In the genomic region with DNA sequence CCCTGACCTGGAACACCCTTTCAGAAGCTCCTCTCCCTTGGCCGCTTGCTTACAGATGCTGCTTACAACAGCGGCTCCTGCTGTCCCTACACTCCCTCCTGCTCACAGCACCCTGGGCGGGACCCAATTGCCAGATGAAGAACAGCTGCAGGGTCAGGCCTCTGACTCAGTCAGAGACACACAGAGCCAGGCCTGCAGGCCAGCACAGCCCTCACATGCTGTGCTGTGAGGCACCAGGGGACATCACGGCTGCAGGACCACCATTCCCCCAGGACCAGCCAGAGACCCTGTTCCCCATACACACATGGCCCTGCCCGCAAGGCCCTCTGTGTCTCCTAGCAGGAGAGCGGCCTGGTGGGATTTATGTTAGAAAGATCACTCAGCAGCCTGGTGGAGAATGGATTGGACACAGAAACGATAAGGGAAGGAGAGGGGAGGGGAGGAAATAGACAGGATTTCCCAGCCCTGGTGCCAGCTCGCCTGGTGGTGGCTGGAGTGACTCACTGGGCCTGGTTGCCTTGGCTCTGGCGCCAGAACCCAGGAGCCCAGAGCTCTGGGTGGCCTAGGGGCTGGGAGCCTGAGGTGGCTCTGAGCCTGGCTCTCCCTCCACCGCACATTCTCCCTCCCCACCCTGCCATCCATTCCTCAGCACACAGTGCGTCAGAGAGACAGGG, we compare ENCODE assay signal across 9 cellular contexts. TPM values are rescaled to one million over a fixed set of nuclear protein-coding genes. Genes with fewer than 3 reads are reported as not detected.
DNase-seq lines count a peak whose midpoint lies in the region; ATAC-seq, FAIRE-seq and TF ChIP-seq lines count a peak whose summit lies in the region.
"Had no signal": no experiment of that assay in that cellular context is flagged by ENCODE, and none has a peak within 500 bp of the region (broad histone marks: within the 10 kb centered on the region; RNA-seq: fewer than 3 reads in every experiment).

No MANE protein-coding gene starts in this region.

- WGBS in HepG2 (ENCODE audit: low lambda C conversion rate), result 29% methylated on average over 9 of the region's 11 CpGs

- no peaks in the 10 kb centered on the region for H3K27me3 ChIP-seq in BLaER1
- H3K27me3 ChIP-seq in HepG2 (ENCODE audit: control insufficient read depth in 1 of 2, insufficient read depth in 2 of 2, low read length in 2 of 2), result peaks cover 4 to 46% of the 10 kb centered on the region in 2 experiments
- peaks cover 0 to 4% (median 0%) of the 10 kb centered on the region in 5 donors for H3K27me3 ChIP-seq in subcutaneous abdominal adipose tissue (ENCODE audit: control insufficient read depth in 5 of 5, insufficient read depth in 4 of 5, low read length in 5 of 5)

- no TSS peak for BruUV-seq in HepG2 (replicated peaks; lab: Mats Ljungman, UMichigan)

- H3K27ac ChIP-seq in BLaER1, result peak overlapping the region; percentile 51
- no peak overlapping the region for H3K27ac ChIP-seq in HepG2 (ENCODE audit: extremely low read length, insufficient read depth, low read length)
- peak overlapping the region; percentile 55 for H3K27ac ChIP-seq in subcutaneous abdominal adipose tissue (ENCODE audit: low read depth, low read length)

- peaks cover 27% of the 10 kb centered on the region for H3K4me1 Mint-ChIP-seq in chondrocyte (ENCODE audit: low read depth)

- peak overlapping the region; percentile 39 for H3K4me3 Mint-ChIP-seq in chondrocyte (ENCODE audit: unreplicated experiment)
- H3K4me3 Mint-ChIP-seq: activated naive CD4-positive, alpha-beta T cell treated with anti-CD3 and anti-CD28 coated beads, Interleukin-2, amount 50 U/mL, for 24 hours had no signal

- no peaks in the 10 kb centered on the region for H3K27me3 Mint-ChIP-seq in chondrocyte (ENCODE audit: low read depth)
- H3K27me3 Mint-ChIP-seq: activated naive CD4-positive, alpha-beta T cell treated with anti-CD3 and anti-CD28 coated beads, Interleukin-2, amount 50 U/mL, for 24 hours had no signal

- intact Hi-C loops in HepG2 (cut with micrococcal nuclease; ENCODE audit: unreplicated experiment), result no loop called here

- TF ChIP-seq CTCF in chondrocyte (IDR thresholded peaks at IDR 0.05), result peak; percentile 81
- TF ChIP-seq CTCF in HepG2 (CRISPR knock-in tag; IDR thresholded peaks at IDR 0.05), result peak; percentile 60

- DNase-seq in NCI-H446 treated with DMSO at 0.1 percent for 48 hours (lab: John Stamatoyannopoulos, UW) (peak; percentile 53), chondrocyte (ENCODE audit: low spot score) (peak; percentile 93), HepG2 (ENCODE audit: low spot score) (peak; percentile 45), retina (no peak)

- H3K9me3 ChIP-seq in BLaER1 (no peaks in the 10 kb centered on the region), HepG2 (ENCODE audit: low read length) (no peaks in the 10 kb centered on the region), subcutaneous abdominal adipose tissue (ENCODE audit: control insufficient read depth in 5 of 5, low read length in 5 of 5) (no peaks in the 10 kb centered on the region)

- no peak for TF ChIP-seq EP300 in HepG2 (IDR thresholded peaks at IDR 0.05; ENCODE audit: low read depth in 2 of 2, low read length in 2 of 2)
- TF ChIP-seq EP300 in HepG2 (CRISPR knock-in tag; IDR thresholded peaks at IDR 0.05; ENCODE audit: borderline replicate concordance), result no peak

- H3K4me2 ChIP-seq in BLaER1, result peak overlapping the region; percentile 79
- 0 out of 2 replicates have a peak overlapping the region, but pooled peaks have one; percentile 13 for H3K4me2 ChIP-seq in HepG2 (ENCODE audit: low read depth, low read length)

- peaks cover 2% of the 10 kb centered on the region for H3K36me3 Mint-ChIP-seq in chondrocyte (ENCODE audit: low read depth)
- H3K36me3 Mint-ChIP-seq: activated naive CD4-positive, alpha-beta T cell treated with anti-CD3 and anti-CD28 coated beads, Interleukin-2, amount 50 U/mL, for 24 hours had no signal

- H3K4me1 ChIP-seq in BLaER1, result peaks cover 59% of the 10 kb centered on the region
- peaks cover 25% of the 10 kb centered on the region for H3K4me1 ChIP-seq in HepG2 (ENCODE audit: insufficient read depth, low read length)
- H3K4me1 ChIP-seq in subcutaneous abdominal adipose tissue (ENCODE audit: control insufficient read depth in 5 of 5, insufficient read depth in 5 of 5, low read length in 5 of 5), result peaks cover 17 to 35% (median 26%) of the 10 kb centered on the region in 5 donors

- POLR2A ChIA-PET in HepG2 (lab: Yijun Ruan, JAX), result no interaction called here

- peaks cover 7% of the 10 kb centered on the region for H3K9me3 Mint-ChIP-seq in chondrocyte (ENCODE audit: low read depth)
- H3K9me3 Mint-ChIP-seq: activated naive CD4-positive, alpha-beta T cell treated with anti-CD3 and anti-CD28 coated beads, Interleukin-2, amount 50 U/mL, for 24 hours had no signal

- CTCF ChIA-PET in HepG2 (lab: Yijun Ruan, JAX; ENCODE audit: low intra/inter-chr PET ratio, low total read pairs), result interaction anchor here (1.0 to 2.6 kb wide), 2 partner anchors 18 to 27 kb away, joined by 3 to 11 read pairs; no protein-coding TSS in a partner anchor

- FAIRE-seq in HepG2 (lab: Jason Lieb, UNC), result no peak

- peak; percentile 15; the same call in 1 of the 2 replicates for TF ChIP-seq RAD21 in HepG2 (CRISPR knock-in tag; IDR thresholded peaks at IDR 0.05)

- TF ChIP-seq POLR2A in HepG2 (IDR thresholded peaks at IDR 0.05; ENCODE audit: insufficient read depth in 1 of 2, low read depth in 2 of 2, low read length in 2 of 2), result no peak

- no peak overlapping the region for H2AFZ ChIP-seq in HepG2 (ENCODE audit: low read length)

- H4K20me1 ChIP-seq in BLaER1 (peaks cover 10% of the 10 kb centered on the region), HepG2 (ENCODE audit: insufficient read depth, low read length) (no peaks in the 10 kb centered on the region)

- in situ Hi-C loops in HepG2 (cut with HindIII; ENCODE audit: extremely low pct_ligation_motif_present, low pct_unique_long_range_greater_than_20kb), result no loop called here

- H3K9ac ChIP-seq in BLaER1 (peak overlapping the region; percentile 41; the same call in 1 of the 2 replicates), HepG2 (ENCODE audit: insufficient read depth, low read depth, low read length) (no peak overlapping the region), subcutaneous abdominal adipose tissue (ENCODE audit: low read length in 5 of 5) (peak overlapping the region in 3 of 5 donors; percentile 59 to 74 (median 68))

- H3K36me3 ChIP-seq in BLaER1 (no peaks in the 10 kb centered on the region), HepG2 (replicated peaks in 1 of 2; ENCODE audit: control insufficient read depth in 1 of 2, insufficient read depth in 2 of 2, low read length in 2 of 2) (no peaks in the 10 kb centered on the region), subcutaneous abdominal adipose tissue (ENCODE audit: control insufficient read depth in 5 of 5, insufficient read depth in 5 of 5, low read length in 5 of 5) (no peaks in the 10 kb centered on the region)

- H3K27ac Mint-ChIP-seq in chondrocyte (ENCODE audit: unreplicated experiment), result peak overlapping the region; percentile 95
- H3K27ac Mint-ChIP-seq: activated naive CD4-positive, alpha-beta T cell treated with anti-CD3 and anti-CD28 coated beads, Interleukin-2, amount 50 U/mL, for 24 hours had no signal

- H3K79me2 ChIP-seq in HepG2 (ENCODE audit: insufficient read depth, low read length), result no peaks in the 10 kb centered on the region

- ATAC-seq in HepG2 (peak; percentile 89), HG03095 (IDR thresholded peaks at IDR 0.05; ENCODE audit: unreplicated experiment) (no peak), HG03135 (IDR thresholded peaks at IDR 0.05; ENCODE audit: unreplicated experiment) (no peak)

- H3K4me3 ChIP-seq in BLaER1 (no peak overlapping the region), HepG2 (replicated peaks in 1 of 3; ENCODE audit: insufficient read depth in 1 of 3, low read depth in 2 of 3, low read length in 3 of 3) (no peak overlapping the region), subcutaneous abdominal adipose tissue (ENCODE audit: low read depth in 1 of 5, low read length in 5 of 5) (peak overlapping the region in 1 of 5 donors; percentile 19)

RNA-seq across cellular contexts. Expression of a gene that starts 6.7 kb away (rescaled TPM):
- total RNA-seq in chondrocyte (11.9 to 16.7 TPM (median 13.6 TPM) in 3 replicates), HepG2 (2016; rRNA removed; fragmentation: Illumina TruSeq; extraction: Trizol) (0.22 and 0.27 TPM in 2 replicates)
- total RNA-seq in HepG2 (2016; cell fraction: cytosol; rRNA removed; fragmentation: Illumina TruSeq; extraction: Trizol; ENCODE audit: low read depth), result 0.09 TPM in 1 of 2 replicates, not detected in the other
- 0.27 and 0.28 TPM in 2 replicates for total RNA-seq in HepG2 (2016; cell fraction: insoluble cytoplasmic fraction; rRNA removed; fragmentation: Illumina TruSeq; extraction: Trizol)
- 0.28 and 0.34 TPM in 2 replicates for total RNA-seq in HepG2 (2016; cell fraction: membrane; rRNA removed; fragmentation: Illumina TruSeq; extraction: Trizol)
- total RNA-seq in HepG2 (2016; cell fraction: nucleus; rRNA removed; fragmentation: Illumina TruSeq; extraction: Trizol), result 0.66 and 0.75 TPM in 2 replicates
- polyA plus RNA-seq in HepG2 (2011; rRNA removed), result 1.2 and 2.1 TPM in 2 replicates
- polyA plus RNA-seq in HepG2 (2011; cell fraction: cytosol; rRNA removed), result 0.95 and 1.0 TPM in 2 replicates
- polyA plus RNA-seq in HepG2 (2011; cell fraction: nucleus; rRNA removed), result 3.7 and 6.7 TPM in 2 replicates
- polyA plus RNA-seq in HepG2 (2012), result 0.94 and 2.0 TPM in 2 replicates
- polyA plus RNA-seq in HepG2 (2016; cell fraction: cytosol; fragmentation: Illumina TruSeq; extraction: Trizol; ENCODE audit: low read depth), result 0.19 and 0.23 TPM in 2 replicates
- polyA plus RNA-seq in HepG2 (2016; cell fraction: insoluble cytoplasmic fraction; fragmentation: Illumina TruSeq; extraction: Trizol; ENCODE audit: low read depth), result 0.93 and 1.1 TPM in 2 replicates
- polyA plus RNA-seq in HepG2 (2016; cell fraction: membrane; fragmentation: Illumina TruSeq; extraction: Trizol; ENCODE audit: low read depth), result 0.37 and 0.48 TPM in 2 replicates
- 0.68 and 0.85 TPM in 2 replicates for polyA plus RNA-seq in HepG2 (2016; cell fraction: nucleus; fragmentation: Illumina TruSeq; extraction: Trizol; ENCODE audit: insufficient read depth, low read depth)
- polyA minus RNA-seq in HepG2 (2011; rRNA and poly(A)+ RNA removed; ENCODE audit: low replicate concordance), result 0.49 and 2.0 TPM in 2 replicates
- polyA minus RNA-seq in HepG2 (2011; cell fraction: cytosol; rRNA and poly(A)+ RNA removed), result 0.88 and 0.99 TPM in 2 replicates
- 1.0 and 1.7 TPM in 2 replicates for polyA minus RNA-seq in HepG2 (2011; cell fraction: nucleus; rRNA and poly(A)+ RNA removed)

RNA-seq across cellular contexts. Expression of a gene that starts 29.2 kb away (rescaled TPM):
- total RNA-seq in chondrocyte (not detected in 3 replicates), HepG2 (2016; rRNA removed; fragmentation: Illumina TruSeq; extraction: Trizol) (not detected in 2 replicates)
- total RNA-seq in HepG2 (2016; cell fraction: cytosol; rRNA removed; fragmentation: Illumina TruSeq; extraction: Trizol; ENCODE audit: low read depth), result not detected in 2 replicates
- not detected in 2 replicates for total RNA-seq in HepG2 (2016; cell fraction: insoluble cytoplasmic fraction; rRNA removed; fragmentation: Illumina TruSeq; extraction: Trizol)
- total RNA-seq in HepG2 (2016; cell fraction: membrane; rRNA removed; fragmentation: Illumina TruSeq; extraction: Trizol), result not detected in 2 replicates
- not detected in 2 replicates for total RNA-seq in HepG2 (2016; cell fraction: nucleus; rRNA removed; fragmentation: Illumina TruSeq; extraction: Trizol)
- not detected in 2 replicates for polyA plus RNA-seq in HepG2 (2011; rRNA removed)
- not detected in 2 replicates for polyA plus RNA-seq in HepG2 (2011; cell fraction: cytosol; rRNA removed)
- 1.9 TPM in 1 of 2 replicates, not detected in the other for polyA plus RNA-seq in HepG2 (2011; cell fraction: nucleus; rRNA removed)
- not detected in 2 replicates for polyA plus RNA-seq in HepG2 (2012)
- not detected in 2 replicates for polyA plus RNA-seq in HepG2 (2016; cell fraction: cytosol; fragmentation: Illumina TruSeq; extraction: Trizol; ENCODE audit: low read depth)
- polyA plus RNA-seq in HepG2 (2016; cell fraction: insoluble cytoplasmic fraction; fragmentation: Illumina TruSeq; extraction: Trizol; ENCODE audit: low read depth), result not detected in 2 replicates
- not detected in 2 replicates for polyA plus RNA-seq in HepG2 (2016; cell fraction: membrane; fragmentation: Illumina TruSeq; extraction: Trizol; ENCODE audit: low read depth)
- polyA plus RNA-seq in HepG2 (2016; cell fraction: nucleus; fragmentation: Illumina TruSeq; extraction: Trizol; ENCODE audit: insufficient read depth, low read depth), result not detected in 2 replicates
- not detected in 2 replicates for polyA minus RNA-seq in HepG2 (2011; rRNA and poly(A)+ RNA removed; ENCODE audit: low replicate concordance)
- not detected in 2 replicates for polyA minus RNA-seq in HepG2 (2011; cell fraction: cytosol; rRNA and poly(A)+ RNA removed)
- polyA minus RNA-seq in HepG2 (2011; cell fraction: nucleus; rRNA and poly(A)+ RNA removed), result not detected in 2 replicates

RNA-seq across cellular contexts. Expression of a gene that starts 39.3 kb away (rescaled TPM):
- total RNA-seq in chondrocyte (not detected in 3 replicates), HepG2 (2016; rRNA removed; fragmentation: Illumina TruSeq; extraction: Trizol) (not detected in 2 replicates)
- total RNA-seq in HepG2 (2016; cell fraction: cytosol; rRNA removed; fragmentation: Illumina TruSeq; extraction: Trizol; ENCODE audit: low read depth), result not detected in 2 replicates
- total RNA-seq in HepG2 (2016; cell fraction: insoluble cytoplasmic fraction; rRNA removed; fragmentation: Illumina TruSeq; extraction: Trizol), result not detected in 2 replicates
- total RNA-seq in HepG2 (2016; cell fraction: membrane; rRNA removed; fragmentation: Illumina TruSeq; extraction: Trizol), result not detected in 2 replicates
- not detected in 2 replicates for total RNA-seq in HepG2 (2016; cell fraction: nucleus; rRNA removed; fragmentation: Illumina TruSeq; extraction: Trizol)
- polyA plus RNA-seq in HepG2 (2011; rRNA removed), result not detected in 2 replicates
- not detected in 2 replicates for polyA plus RNA-seq in HepG2 (2011; cell fraction: cytosol; rRNA removed)
- not detected in 2 replicates for polyA plus RNA-seq in HepG2 (2011; cell fraction: nucleus; rRNA removed)
- not detected in 2 replicates for polyA plus RNA-seq in HepG2 (2012)
- not detected in 2 replicates for polyA plus RNA-seq in HepG2 (2016; cell fraction: cytosol; fragmentation: Illumina TruSeq; extraction: Trizol; ENCODE audit: low read depth)
- polyA plus RNA-seq in HepG2 (2016; cell fraction: insoluble cytoplasmic fraction; fragmentation: Illumina TruSeq; extraction: Trizol; ENCODE audit: low read depth), result not detected in 2 replicates
- not detected in 2 replicates for polyA plus RNA-seq in HepG2 (2016; cell fraction: membrane; fragmentation: Illumina TruSeq; extraction: Trizol; ENCODE audit: low read depth)
- not detected in 2 replicates for polyA plus RNA-seq in HepG2 (2016; cell fraction: nucleus; fragmentation: Illumina TruSeq; extraction: Trizol; ENCODE audit: insufficient read depth, low read depth)
- polyA minus RNA-seq in HepG2 (2011; rRNA and poly(A)+ RNA removed; ENCODE audit: low replicate concordance), result not detected in 2 replicates
- polyA minus RNA-seq in HepG2 (2011; cell fraction: cytosol; rRNA and poly(A)+ RNA removed), result not detected in 2 replicates
- not detected in 2 replicates for polyA minus RNA-seq in HepG2 (2011; cell fraction: nucleus; rRNA and poly(A)+ RNA removed)

RNA-seq across cellular contexts. Expression of a gene that starts 54.6 kb away (rescaled TPM):
- not detected in 3 replicates for total RNA-seq in chondrocyte
- 3.6 and 7.5 TPM in 2 replicates for total RNA-seq in HepG2 (2016; rRNA removed; fragmentation: Illumina TruSeq; extraction: Trizol)
- total RNA-seq in HepG2 (2016; cell fraction: cytosol; rRNA removed; fragmentation: Illumina TruSeq; extraction: Trizol; ENCODE audit: low read depth), result 2.3 and 3.1 TPM in 2 replicates
- 3.4 and 8.0 TPM in 2 replicates for total RNA-seq in HepG2 (2016; cell fraction: insoluble cytoplasmic fraction; rRNA removed; fragmentation: Illumina TruSeq; extraction: Trizol)
- total RNA-seq in HepG2 (2016; cell fraction: membrane; rRNA removed; fragmentation: Illumina TruSeq; extraction: Trizol), result 1.8 and 1.9 TPM in 2 replicates
- 10.5 and 15.0 TPM in 2 replicates for total RNA-seq in HepG2 (2016; cell fraction: nucleus; rRNA removed; fragmentation: Illumina TruSeq; extraction: Trizol)
- polyA plus RNA-seq in HepG2 (2011; rRNA removed), result 8.1 and 10.0 TPM in 2 replicates
- 3.1 and 3.5 TPM in 2 replicates for polyA plus RNA-seq in HepG2 (2011; cell fraction: cytosol; rRNA removed)
- 71.3 and 112 TPM in 2 replicates for polyA plus RNA-seq in HepG2 (2011; cell fraction: nucleus; rRNA removed)
- polyA plus RNA-seq in HepG2 (2012), result 5.5 and 8.4 TPM in 2 replicates
- 0.23 and 0.45 TPM in 2 replicates for polyA plus RNA-seq in HepG2 (2016; cell fraction: cytosol; fragmentation: Illumina TruSeq; extraction: Trizol; ENCODE audit: low read depth)
- 3.0 and 3.3 TPM in 2 replicates for polyA plus RNA-seq in HepG2 (2016; cell fraction: insoluble cytoplasmic fraction; fragmentation: Illumina TruSeq; extraction: Trizol; ENCODE audit: low read depth)
- polyA plus RNA-seq in HepG2 (2016; cell fraction: membrane; fragmentation: Illumina TruSeq; extraction: Trizol; ENCODE audit: low read depth), result 0.84 and 0.94 TPM in 2 replicates
- polyA plus RNA-seq in HepG2 (2016; cell fraction: nucleus; fragmentation: Illumina TruSeq; extraction: Trizol; ENCODE audit: insufficient read depth, low read depth), result 37.9 and 40.7 TPM in 2 replicates
- 0.16 and 9.9 TPM in 2 replicates for polyA minus RNA-seq in HepG2 (2011; rRNA and poly(A)+ RNA removed; ENCODE audit: low replicate concordance)
- 3.9 and 4.2 TPM in 2 replicates for polyA minus RNA-seq in HepG2 (2011; cell fraction: cytosol; rRNA and poly(A)+ RNA removed)
- polyA minus RNA-seq in HepG2 (2011; cell fraction: nucleus; rRNA and poly(A)+ RNA removed), result 17.3 and 17.4 TPM in 2 replicates
